8 cellular contexts compared by ENCODE assay signal in genomic region chr4:119628281-119629141, GRCh38. TPM values are rescaled to one million over a fixed set of nuclear protein-coding genes. Genes with fewer than 3 reads are reported as not detected.
DNase-seq lines count a peak whose midpoint lies in the region; ATAC-seq, FAIRE-seq and TF ChIP-seq lines count a peak whose summit lies in the region.

TSS of gene PDE5A (minus strand) at chr4:119628804. CDS start at chr4:119628671, 133 bp downstream.

- no peaks in the 10 kb centered on the region for H3K36me3 ChIP-seq in astrocyte (ENCODE audit: insufficient read depth, low read length)
- H3K36me3 ChIP-seq in hepatocyte (replicated peaks; ENCODE audit: insufficient read depth, low read depth) = no peaks in the 10 kb centered on the region
- H3K36me3 ChIP-seq in rectal smooth muscle tissue (ENCODE audit: control insufficient read depth, insufficient read depth, low read length) = no peaks in the 10 kb centered on the region
- H3K36me3 ChIP-seq in aorta (ENCODE audit: control insufficient read depth in 1 of 2, insufficient read depth in 2 of 2, low read length in 1 of 2) = no peaks in the 10 kb centered on the region

- H3K27ac Mint-ChIP-seq in astrocyte (ENCODE audit: unreplicated experiment) = no peak within 1 kb of the TSS

- peak within 1 kb of the TSS; percentile 83 for H3K9ac ChIP-seq in astrocyte (ENCODE audit: low read length)
- H3K9ac ChIP-seq in rectal smooth muscle tissue (ENCODE audit: low read length) = peak within 1 kb of the TSS; percentile 77

- no peaks in the 10 kb centered on the region for H3K9me2 ChIP-seq in hepatocyte (replicated peaks; ENCODE audit: insufficient read depth)

- peak within 1 kb of the TSS; percentile 95 for H2AFZ ChIP-seq in astrocyte (ENCODE audit: low read depth, low read length)
- peak within 1 kb of the TSS; percentile 77 for H2AFZ ChIP-seq in hepatocyte

- H3K27ac ChIP-seq in astrocyte (ENCODE audit: low read depth, low read length) (peak within 1 kb of the TSS; percentile 68), hepatocyte (peak within 1 kb of the TSS; percentile 87), rectal smooth muscle tissue (ENCODE audit: low read depth, low read length) (peak within 1 kb of the TSS; percentile 91), aorta (ENCODE audit: low read depth in 1 of 2, low read length in 2 of 2) (peak within 1 kb of the TSS; percentile 89 to 96)

- H3K4me1 ChIP-seq in astrocyte (ENCODE audit: insufficient read depth, low read length) (peaks cover 12% of the 10 kb centered on the region), hepatocyte (ENCODE audit: insufficient read depth) (no peaks in the 10 kb centered on the region), rectal smooth muscle tissue (ENCODE audit: control insufficient read depth, insufficient read depth, low read length) (peaks cover 15% of the 10 kb centered on the region), aorta (ENCODE audit: control insufficient read depth in 1 of 2, insufficient read depth in 2 of 2, low read length in 2 of 2) (no peaks in the 10 kb centered on the region)

- H3K9me3 Mint-ChIP-seq in astrocyte (ENCODE audit: unreplicated experiment) = no peaks in the 10 kb centered on the region

- H3K27me3 Mint-ChIP-seq in astrocyte (ENCODE audit: low read depth, unreplicated experiment) = peaks cover 2% of the 10 kb centered on the region

- no peaks in the 10 kb centered on the region for H4K20me1 ChIP-seq in astrocyte (ENCODE audit: insufficient read depth, low read length)
- peaks cover 4% of the 10 kb centered on the region for H4K20me1 ChIP-seq in hepatocyte (ENCODE audit: insufficient read depth, poor library complexity, severe bottlenecking)

- intact Hi-C loops in aorta (cut with DNase I) = loop anchor here (1.0 to 10.0 kb wide), 10 partner anchors 71 to 421 kb away; no protein-coding TSS in a partner anchor

- no peaks in the 10 kb centered on the region for H3K9me3 ChIP-seq in astrocyte (ENCODE audit: insufficient read depth, low read depth, low read length)
- H3K9me3 ChIP-seq in hepatocyte (ENCODE audit: low read depth) = no peaks in the 10 kb centered on the region
- H3K9me3 ChIP-seq in aorta (ENCODE audit: control insufficient read depth, low read length) = no peaks in the 10 kb centered on the region

- no peaks in the 10 kb centered on the region for H3K36me3 Mint-ChIP-seq in astrocyte (ENCODE audit: low read depth, unreplicated experiment)

- WGBS in hepatocyte (ENCODE audit: low lambda C conversion rate, missing lambda C conversion rate) = 1% methylated on average over 52 of the region's 65 CpGs
- WGBS in aorta, 2 donors = 0 to 1% methylated on average over 59 to 65 of the region's 65 CpGs

- H3K4me3 ChIP-seq in GM12875 (ENCODE audit: low read depth, low read length) = peak within 1 kb of the TSS; percentile 46
- peak within 1 kb of the TSS; percentile 77 for H3K4me3 ChIP-seq in astrocyte (ENCODE audit: insufficient read depth, low read depth, low read length)
- H3K4me3 ChIP-seq in hepatocyte = peak within 1 kb of the TSS; percentile 85
- peak within 1 kb of the TSS; percentile 95 for H3K4me3 ChIP-seq in rectal smooth muscle tissue (ENCODE audit: low read length)
- H3K4me3 ChIP-seq in aorta (ENCODE audit: low read length in 2 of 2) = peak within 1 kb of the TSS; percentile 63 to 67

- H3K79me2 ChIP-seq in astrocyte (ENCODE audit: insufficient read depth, low read length) (peaks cover 30% of the 10 kb centered on the region), hepatocyte (peaks cover 31% of the 10 kb centered on the region)

- ATAC-seq in HG02759 (IDR thresholded peaks at IDR 0.05; ENCODE audit: unreplicated experiment) (peak; percentile 92), aorta (ENCODE audit: low FRiP score) (peak; percentile 89)

- peak within 1 kb of the TSS; percentile 87 for H3K4me3 Mint-ChIP-seq in astrocyte (ENCODE audit: unreplicated experiment)

- FAIRE-seq in astrocyte (lab: Jason Lieb, UNC) = no peak

- H3K4me2 ChIP-seq in astrocyte (ENCODE audit: low read length) (peak within 1 kb of the TSS; percentile 89), hepatocyte (peak within 1 kb of the TSS; percentile 88)

- H3K4me1 Mint-ChIP-seq in astrocyte (ENCODE audit: low read depth, unreplicated experiment) = peaks cover 10% of the 10 kb centered on the region

- H3K27me3 ChIP-seq in astrocyte (ENCODE audit: insufficient read depth, low read length) (no peaks in the 10 kb centered on the region), hepatocyte (no peaks in the 10 kb centered on the region), rectal smooth muscle tissue (ENCODE audit: control insufficient read depth, insufficient read depth, low read length) (no peaks in the 10 kb centered on the region), aorta (ENCODE audit: control insufficient read depth in 1 of 2, insufficient read depth in 2 of 2, low read length in 1 of 2) (no peaks in the 10 kb centered on the region)

- TF ChIP-seq CTCF in GM12875 (IDR thresholded peaks at IDR 0.05; ENCODE audit: borderline replicate concordance, insufficient read depth, low read depth, low read length) (peak; percentile 84), astrocyte (IDR thresholded peaks at IDR 0.05; ENCODE audit: insufficient read depth, low read depth, low read length) (peak; percentile 40), hepatocyte (IDR thresholded peaks at IDR 0.05; ENCODE audit: poor library complexity) (peak; percentile 84)

- DNase-seq in NCI-H128 (lab: John Stamatoyannopoulos, UW; ENCODE audit: unreplicated experiment) (peak; percentile 77), T-helper 2 cell (peak; percentile 47 to 79 (median 62)), astrocyte (ENCODE audit: low read depth) (peak; percentile 60), hepatocyte (ENCODE audit: low spot score) (peak; percentile 95), aorta (peak; percentile 87 to 94)

RNA-seq across cellular contexts. Expression of gene PDE5A, which starts in this region (rescaled TPM):
- total RNA-seq in astrocyte (2.2 and 3.6 TPM in 2 replicates), hepatocyte (33.2 and 35.8 TPM in 2 replicates), aorta (100 to 1,000 TPM; 196 to 343 TPM)
- polyA plus RNA-seq in hepatocyte (7.7 and 9.7 TPM in 2 replicates), aorta (10 to 100 TPM; 24.9 to 74.7 TPM)

Comparison
In these comparisons a context has a peak if more than half of its experiments do, and no peak if none do; other contexts are left out.
1. Peak in every context shown above with its lines: DNase-seq, ATAC-seq, H3K4me3 ChIP-seq and H3K27ac ChIP-seq.